Comparison of ENCODE assay signal across 15 cellular contexts in genomic region chr17:82678265-82678891, GRCh38. TPM values are rescaled to one million over a fixed set of nuclear protein-coding genes. Genes with fewer than 3 reads are reported as not detected.
A peak's percentile ranks its signal among the peaks of the same experiment; 100 is the strongest.
DNase-seq lines count a peak whose midpoint lies in the region; ATAC-seq, FAIRE-seq and TF ChIP-seq lines count a peak whose summit lies in the region.
"Had no signal": no experiment of that assay in that cellular context is flagged by ENCODE, and none has a peak within 500 bp of the region (broad histone marks: within the 10 kb centered on the region; RNA-seq: fewer than 3 reads in every experiment).

No MANE protein-coding gene starts in this region.

- H3K9me3 Mint-ChIP-seq in activated CD4-positive, alpha-beta T cell treated with anti-CD3 and anti-CD28 coated beads, Interleukin-2, amount 10 ng/mL, durations not matched to agents 7 days and 5 days: peaks cover 12% of the 10 kb centered on the region
- H3K9me3 Mint-ChIP-seq: activated naive CD4-positive, alpha-beta T cell treated with anti-CD3 and anti-CD28 coated beads, Interleukin-2, amount 50 U/mL, for 24 hours had no signal

- no peaks in the 10 kb centered on the region for H3K27me3 ChIP-seq in upper lobe of left lung
- H3K27me3 ChIP-seq: brain microvascular endothelial cell, suprapubic skin had no signal

- no peaks in the 10 kb centered on the region for H3K4me1 Mint-ChIP-seq in activated CD4-positive, alpha-beta T cell treated with anti-CD3 and anti-CD28 coated beads, Interleukin-2, amount 10 ng/mL, durations not matched to agents 7 days and 5 days
- H3K4me1 Mint-ChIP-seq: activated naive CD4-positive, alpha-beta T cell treated with anti-CD3 and anti-CD28 coated beads, Interleukin-2, amount 50 U/mL, for 24 hours; T-cell had no signal

- TF ChIP-seq CTCF in kidney (IDR thresholded peaks at IDR 0.05; ENCODE audit: borderline replicate concordance, extremely low read depth, insufficient read depth) (no peak), upper lobe of left lung (IDR thresholded peaks at IDR 0.05) (no peak)

- H3K9ac ChIP-seq in kidney (ENCODE audit: low read length in 2 of 2): no peak overlapping the region

- peaks cover 0 to 4% of the 10 kb centered on the region in 2 donors for H3K9me3 ChIP-seq in kidney (ENCODE audit: control insufficient read depth in 1 of 2, low read length in 2 of 2)
- peaks cover 0 to 5% (median 0%) of the 10 kb centered on the region in 4 donors for H3K9me3 ChIP-seq in upper lobe of left lung

- H3K27ac Mint-ChIP-seq in activated CD4-positive, alpha-beta T cell treated with anti-CD3 and anti-CD28 coated beads, Interleukin-2, amount 10 ng/mL, durations not matched to agents 7 days and 5 days: no peak overlapping the region
- H3K27ac Mint-ChIP-seq: activated naive CD4-positive, alpha-beta T cell treated with anti-CD3 and anti-CD28 coated beads, Interleukin-2, amount 50 U/mL, for 24 hours; CD4-positive, alpha-beta memory T cell; T-cell had no signal

- DNase-seq in NCI-H2107 treated with DMSO at 0.1 percent for 48 hours (lab: John Stamatoyannopoulos, UW; ENCODE audit: unreplicated experiment) (peak; percentile 25), NCI-H2107 (lab: John Stamatoyannopoulos, UW) (no peak), NOMO-1 treated with DMSO at 0.1 percent for 48 hours (lab: John Stamatoyannopoulos, UW; ENCODE audit: unreplicated experiment) (peak; percentile 36), kidney (peak; percentile 39), upper lobe of left lung (no peak), RCC 7860 (ENCODE audit: low spot score) (no peak)
- no peak for DNase-seq in activated CD4-positive, alpha-beta T cell treated with anti-CD3 and anti-CD28 coated beads, Interleukin-2, amount 10 ng/mL, durations not matched to agents 7 days and 5 days
- DNase-seq: activated CD4-positive, CD25-positive, alpha-beta regulatory T cell; brain microvascular endothelial cell; CD4-positive, alpha-beta memory T cell; T-cell had no signal

- H3K4me3 ChIP-seq in kidney (ENCODE audit: low read length in 2 of 2) (no peak overlapping the region), upper lobe of left lung (peak overlapping the region in 3 of 4 donors; percentile 9 to 26 (median 12))
- H3K4me3 ChIP-seq: A549, suprapubic skin had no signal

- POLR2A ChIA-PET in activated CD4-positive, alpha-beta T cell treated with anti-CD3 and anti-CD28 coated beads, Interleukin-2, amount 10 ng/mL, durations not matched to agents 7 days and 5 days (lab: Charles Lee): no interaction called here

- 78 to 83% methylated on average over 14 of the region's 14 CpGs for WGBS in upper lobe of left lung, 2 donors

- peaks cover 5% of the 10 kb centered on the region for H3K27me3 Mint-ChIP-seq in activated CD4-positive, alpha-beta T cell treated with anti-CD3 and anti-CD28 coated beads, Interleukin-2, amount 10 ng/mL, durations not matched to agents 7 days and 5 days
- H3K27me3 Mint-ChIP-seq: activated naive CD4-positive, alpha-beta T cell treated with anti-CD3 and anti-CD28 coated beads, Interleukin-2, amount 50 U/mL, for 24 hours; CD4-positive, alpha-beta memory T cell; T-cell had no signal

- H3K4me1 ChIP-seq in kidney (ENCODE audit: control insufficient read depth in 1 of 2, insufficient read depth in 1 of 2, low read depth in 1 of 2, low read length in 2 of 2) (no peaks in the 10 kb centered on the region), upper lobe of left lung (no peaks in the 10 kb centered on the region)
- H3K4me1 ChIP-seq: suprapubic skin had no signal

- H3K27ac ChIP-seq in kidney (ENCODE audit: low read depth in 2 of 2, low read length in 2 of 2) (no peak overlapping the region), upper lobe of left lung (no peak overlapping the region)
- H3K27ac ChIP-seq: A549, brain microvascular endothelial cell, suprapubic skin had no signal

- TF ChIP-seq EP300 in upper lobe of left lung (IDR thresholded peaks at IDR 0.05): no peak

- intact Hi-C loops in kidney (cut with DNase I): no loop called here

- H3K36me3 ChIP-seq in kidney (ENCODE audit: control insufficient read depth in 1 of 2, insufficient read depth in 2 of 2, low read length in 2 of 2) (no peaks in the 10 kb centered on the region), upper lobe of left lung (no peaks in the 10 kb centered on the region)
- H3K36me3 ChIP-seq: brain microvascular endothelial cell, suprapubic skin had no signal

- no peak for ATAC-seq in upper lobe of left lung (ENCODE audit: low FRiP score in 2 of 2)
- ATAC-seq in HG03469 (IDR thresholded peaks at IDR 0.05; ENCODE audit: unreplicated experiment): no peak
- ATAC-seq: A549, T-cell had no signal

- no peak for TF ChIP-seq POLR2A in upper lobe of left lung (IDR thresholded peaks at IDR 0.05)

- H3K36me3 Mint-ChIP-seq in activated CD4-positive, alpha-beta T cell treated with anti-CD3 and anti-CD28 coated beads, Interleukin-2, amount 10 ng/mL, durations not matched to agents 7 days and 5 days (ENCODE audit: low read depth): no peaks in the 10 kb centered on the region

- CTCF ChIA-PET in activated CD4-positive, alpha-beta T cell treated with anti-CD3 and anti-CD28 coated beads, Interleukin-2, amount 10 ng/mL, durations not matched to agents 7 days and 5 days (lab: Charles Lee): interaction anchor here (1.2 to 2.0 kb wide), 3 partner anchors 9 to 38 kb away, joined by 3 to 5 read pairs (median 3); partner anchors contain the start of gene FN3KRP

- H3K4me3 Mint-ChIP-seq in activated CD4-positive, alpha-beta T cell treated with anti-CD3 and anti-CD28 coated beads, Interleukin-2, amount 10 ng/mL, durations not matched to agents 7 days and 5 days: no peak overlapping the region
- H3K4me3 Mint-ChIP-seq: activated naive CD4-positive, alpha-beta T cell treated with anti-CD3 and anti-CD28 coated beads, Interleukin-2, amount 50 U/mL, for 24 hours; CD4-positive, alpha-beta memory T cell; T-cell had no signal

- FAIRE-seq in kidney (lab: Jason Lieb, UNC) (no peak), RCC 7860 (lab: Jason Lieb, UNC) (no peak)

RNA-seq across cellular contexts. Expression of gene RAB40B, which starts 20.1 kb away (rescaled TPM):
- total RNA-seq in kidney: 21.7 TPM
- 36.1 TPM for polyA plus RNA-seq in kidney (ENCODE audit: insufficient read depth, low read depth, low replicate concordance)
- total RNA-seq in upper lobe of left lung: 10 to 100 TPM in 5 of 6 donors, 1 to 10 TPM in 1; 7.8 to 23.7 (median 11.4) TPM
- total RNA-seq in activated CD4-positive, alpha-beta T cell treated with anti-CD3 and anti-CD28 coated beads, Interleukin-2, amount 10 ng/mL, durations not matched to agents 7 days and 5 days: 1 to 10 TPM; 1.7 to 2.2 TPM

RNA-seq across cellular contexts. Expression of gene WDR45B, which starts 30.1 kb away (rescaled TPM):
- 65.4 TPM for total RNA-seq in kidney
- 64.7 TPM for polyA plus RNA-seq in kidney (ENCODE audit: insufficient read depth, low read depth, low replicate concordance)
- 10 to 100 TPM; 54.9 to 90.0 (median 74.3) TPM for total RNA-seq in upper lobe of left lung
- total RNA-seq in activated CD4-positive, alpha-beta T cell treated with anti-CD3 and anti-CD28 coated beads, Interleukin-2, amount 10 ng/mL, durations not matched to agents 7 days and 5 days: 10 to 100 TPM; 33.5 to 36.4 TPM

RNA-seq across cellular contexts. Expression of gene FN3KRP, which starts 38.1 kb away (rescaled TPM):
- total RNA-seq in kidney (30.6 TPM), upper lobe of left lung (10 to 100 TPM; 14.7 to 94.3 (median 28.8) TPM)
- polyA plus RNA-seq in kidney (ENCODE audit: insufficient read depth, low read depth, low replicate concordance): 36.6 TPM
- total RNA-seq in activated CD4-positive, alpha-beta T cell treated with anti-CD3 and anti-CD28 coated beads, Interleukin-2, amount 10 ng/mL, durations not matched to agents 7 days and 5 days: 10 to 100 TPM; 37.8 to 40.9 TPM

RNA-seq across cellular contexts. Expression of gene FN3K, which starts 57.0 kb away (rescaled TPM):
- total RNA-seq in kidney (33.3 TPM), upper lobe of left lung (10 to 100 TPM; 10.8 to 63.9 (median 30.7) TPM)
- polyA plus RNA-seq in kidney (ENCODE audit: insufficient read depth, low read depth, low replicate concordance): 114 TPM
- total RNA-seq in activated CD4-positive, alpha-beta T cell treated with anti-CD3 and anti-CD28 coated beads, Interleukin-2, amount 10 ng/mL, durations not matched to agents 7 days and 5 days: 1 to 10 TPM; 2.0 to 4.2 TPM

Comparison
In these comparisons a context has a peak if more than half of its experiments do, and no peak if none do; other contexts are left out.
1. DNase-seq: peak in NCI-H2107 treated with DMSO at 0.1 percent for 48 hours (single experiment), NOMO-1 treated with DMSO at 0.1 percent for 48 hours (single experiment) and kidney (single experiment); none in NCI-H2107 (single experiment), upper lobe of left lung (0 of 2), RCC 7860 (single experiment) and activated CD4-positive, alpha-beta T cell treated with anti-CD3 and anti-CD28 coated beads, Interleukin-2, amount 10 ng/mL, durations not matched to agents 7 days and 5 days (single experiment).
2. H3K4me3 ChIP-seq: peak in upper lobe of left lung (3 of 4); none in kidney (0 of 2).